Comparison of ENCODE assay signal across 22 cellular contexts in genomic region chrX:153761863-153762262, GRCh38. TPM values are rescaled to one million over a fixed set of nuclear protein-coding genes. Genes with fewer than 3 reads are reported as not detected.
A peak's percentile ranks its signal among the peaks of the same experiment; 100 is the strongest.
DNase-seq lines count a peak whose midpoint lies in the region; ATAC-seq and TF ChIP-seq lines count a peak whose summit lies in the region.
"Had no signal": no experiment of that assay in that cellular context is flagged by ENCODE, and none has a peak within 500 bp of the region (broad histone marks: within the 10 kb centered on the region; RNA-seq: fewer than 3 reads in every experiment).

No MANE protein-coding gene starts in this region.

- TF ChIP-seq POLR2A in sigmoid colon (IDR thresholded peaks at IDR 0.05) = no peak

- no peak for ATAC-seq in stimulated activated naive CD8-positive, alpha-beta T cell treated with anti-CD3 and anti-CD28 coated beads, Interleukin-15, Interleukin-2, amounts not matched to agents 100 U/mL and 50 U/mL, for 24 hours
- ATAC-seq: HCT116, PC-3, SK-N-SH treated with all-trans-retinoic acid at 6 μM for 48 hours had no signal

- 85 to 92% methylated on average over 15 of the region's 15 CpGs for WGBS in sigmoid colon, 2 donors

- H3K4me2 ChIP-seq in Karpas-422 (ENCODE audit: low read depth, low read length, poor library complexity, severe bottlenecking) = no peak overlapping the region
- H3K4me2 ChIP-seq: BLaER1 had no signal

- TF ChIP-seq EP300 in sigmoid colon (IDR thresholded peaks at IDR 0.05) = no peak

- intact Hi-C loops in sigmoid colon (cut with DNase I) = no loop called here

- H3K4me1 ChIP-seq in Karpas-422 (ENCODE audit: low read length) = peaks cover 3% of the 10 kb centered on the region; the same call in 1 of the 2 replicates
- peaks cover 0 to 26% (median 9%) of the 10 kb centered on the region in 4 donors for H3K4me1 ChIP-seq in sigmoid colon

- H3K9me3 ChIP-seq in Karpas-422 (ENCODE audit: low read length) = no peaks in the 10 kb centered on the region
- H3K9me3 ChIP-seq in sigmoid colon = no peaks in the 10 kb centered on the region
- H3K9me3 ChIP-seq: BLaER1 had no signal

- H3K27ac ChIP-seq in Karpas-422 (ENCODE audit: low read length) (no peak overlapping the region), sigmoid colon (no peak overlapping the region)
- H3K27ac ChIP-seq: BLaER1 had no signal

- H3K79me2 ChIP-seq in Karpas-422 (ENCODE audit: low read length) = no peaks in the 10 kb centered on the region

- 0 out of 2 replicates have a peak, but pooled peaks cover under 1% of the 10 kb centered on the region for H4K20me1 ChIP-seq in Karpas-422 (ENCODE audit: insufficient read depth, low read depth, low read length)

- H2AFZ ChIP-seq in Karpas-422 (ENCODE audit: low read length) = no peak overlapping the region

- TF ChIP-seq CTCF in GM12873 (IDR thresholded peaks at IDR 0.05; ENCODE audit: insufficient read depth, low read depth, low read length, missing control alignments) = peak; percentile 14
- no peak for TF ChIP-seq CTCF in sigmoid colon (IDR thresholded peaks at IDR 0.05)

- no peak overlapping the region for H3K9ac ChIP-seq in Karpas-422 (ENCODE audit: low read length)
- H3K9ac ChIP-seq: BLaER1 had no signal

- peak; percentile 49 for DNase-seq in Karpas-422
- peak; percentile 1 for DNase-seq in iPS-NIHi11 (ENCODE audit: low spot score)
- DNase-seq in sigmoid colon = peak; percentile 57
- no peak for DNase-seq in NCI-H526 (lab: John Stamatoyannopoulos, UW)
- no peak for DNase-seq in activated CD4-positive, alpha-beta T cell treated with anti-CD3 and anti-CD28 coated beads, Interleukin-2, amount 50 U/mL, for 1 hour
- no peak for DNase-seq in stimulated activated naive CD8-positive, alpha-beta T cell treated with anti-CD3 and anti-CD28 coated beads, Interleukin-15, Interleukin-2, amounts not matched to agents 100 U/mL and 50 U/mL, for 24 hours
- DNase-seq: CD4-positive, CD25-positive, alpha-beta regulatory T cell; NCI-H1092; NCI-H1417 treated with DMSO at 0.1 percent for 48 hours; NCI-H187; NCI-H2081 treated with DMSO at 0.1 percent for 48 hours; NCI-H2171; NCI-H226; NCI-H510A; NCI-H748 treated with DMSO at 0.1 percent for 48 hours; NK-92 treated with Interleukin-12 subunit alpha and Interleukin-12 subunit beta, amount 100 ng/mL, for 24 hours; PC-3 had no signal

- H3K4me3 ChIP-seq in Karpas-422 (ENCODE audit: low read length) = no peak overlapping the region
- H3K4me3 ChIP-seq in sigmoid colon = no peak overlapping the region
- H3K4me3 ChIP-seq: BLaER1 had no signal

- no peaks in the 10 kb centered on the region for H3K27me3 ChIP-seq in Karpas-422 (ENCODE audit: low read length)
- H3K27me3 ChIP-seq in sigmoid colon = no peaks in the 10 kb centered on the region

- no peaks in the 10 kb centered on the region for H3K36me3 ChIP-seq in Karpas-422 (ENCODE audit: insufficient read depth, low read length)
- no peaks in the 10 kb centered on the region for H3K36me3 ChIP-seq in sigmoid colon
- H3K36me3 ChIP-seq: BLaER1 had no signal

- H3K9me2 ChIP-seq in Karpas-422 (replicated peaks; ENCODE audit: insufficient read depth, low read length) = no peaks in the 10 kb centered on the region

RNA-seq across cellular contexts. Expression of gene PLXNB3, which starts 2.2 kb away (rescaled TPM):
- total RNA-seq in Karpas-422 (2014; rRNA removed; shearing (Covaris generic); ENCODE audit: low replicate concordance) = not detected in 2 replicates
- 10 to 100 TPM in 3 of 4 donors, 1 to 10 TPM in 1; 9.2 to 50.1 (median 25.7) TPM for total RNA-seq in sigmoid colon
- 1 to 10 TPM in 1 of 3 donors, under 1 TPM in 1, not detected in 1; 0.60 to 2.2 TPM for polyA plus RNA-seq in sigmoid colon
- polyA plus RNA-seq: CD4-positive, CD25-positive, alpha-beta regulatory T cell had no signal

RNA-seq across cellular contexts. Expression of gene SRPK3, which starts 19.0 kb away (rescaled TPM):
- not detected in 2 replicates for total RNA-seq in Karpas-422 (2014; rRNA removed; shearing (Covaris generic); ENCODE audit: low replicate concordance)
- total RNA-seq in sigmoid colon = 10 to 100 TPM in 1 of 4 donors, 1 to 10 TPM in 3; 2.1 to 13.0 (median 6.9) TPM
- under 1 TPM in 1 of 3 donors, not detected in 2; 0.31 TPM for polyA plus RNA-seq in sigmoid colon
- total RNA-seq: CD4-positive, CD25-positive, alpha-beta regulatory T cell; H1 had no signal
- polyA plus RNA-seq: CD4-positive, CD25-positive, alpha-beta regulatory T cell; H1 had no signal

RNA-seq across cellular contexts. Expression of gene IDH3G, which starts 32.3 kb away (rescaled TPM):
- 46.5 and 80.7 TPM in 2 replicates for total RNA-seq in Karpas-422 (2014; rRNA removed; shearing (Covaris generic); ENCODE audit: low replicate concordance)
- total RNA-seq in sigmoid colon = 10 to 100 TPM; 54.2 to 89.5 (median 62.7) TPM
- 10 to 100 TPM; 66.7 to 85.3 (median 76.5) TPM for polyA plus RNA-seq in sigmoid colon

RNA-seq across cellular contexts. Expression of gene SSR4, which starts 32.6 kb away (rescaled TPM):
- 249 and 310 TPM in 2 replicates for total RNA-seq in Karpas-422 (2014; rRNA removed; shearing (Covaris generic); ENCODE audit: low replicate concordance)
- total RNA-seq in sigmoid colon = 100 to 1,000 TPM; 143 to 177 (median 156) TPM
- 100 to 1,000 TPM; 327 to 494 (median 405) TPM for polyA plus RNA-seq in sigmoid colon

RNA-seq across cellular contexts. Expression of gene ABCD1, which starts 37.2 kb away (rescaled TPM):
- total RNA-seq in Karpas-422 (2014; rRNA removed; shearing (Covaris generic); ENCODE audit: low replicate concordance) = 1.9 and 4.1 TPM in 2 replicates
- total RNA-seq in sigmoid colon = 10 to 100 TPM; 11.0 to 21.3 (median 18.3) TPM
- 10 to 100 TPM in 1 of 3 donors, 1 to 10 TPM in 2; 1.8 to 12.8 (median 3.2) TPM for polyA plus RNA-seq in sigmoid colon

Comparison
In these comparisons a context has a peak if more than half of its experiments do, and no peak if none do; other contexts are left out.
1. DNase-seq: peak in Karpas-422 (single experiment), iPS-NIHi11 (single experiment) and sigmoid colon (single experiment); none in NCI-H526 (0 of 2), activated CD4-positive, alpha-beta T cell treated with anti-CD3 and anti-CD28 coated beads, Interleukin-2, amount 50 U/mL, for 1 hour (single experiment) and stimulated activated naive CD8-positive, alpha-beta T cell treated with anti-CD3 and anti-CD28 coated beads, Interleukin-15, Interleukin-2, amounts not matched to agents 100 U/mL and 50 U/mL, for 24 hours (single experiment).
2. RNA of gene PLXNB3, which starts 2.2 kb away (total RNA-seq): 9.2 to 50.1 TPM in sigmoid colon; not detected in Karpas-422; every median in the first group is over 10 times any median in the second.